In the genomic region with DNA sequence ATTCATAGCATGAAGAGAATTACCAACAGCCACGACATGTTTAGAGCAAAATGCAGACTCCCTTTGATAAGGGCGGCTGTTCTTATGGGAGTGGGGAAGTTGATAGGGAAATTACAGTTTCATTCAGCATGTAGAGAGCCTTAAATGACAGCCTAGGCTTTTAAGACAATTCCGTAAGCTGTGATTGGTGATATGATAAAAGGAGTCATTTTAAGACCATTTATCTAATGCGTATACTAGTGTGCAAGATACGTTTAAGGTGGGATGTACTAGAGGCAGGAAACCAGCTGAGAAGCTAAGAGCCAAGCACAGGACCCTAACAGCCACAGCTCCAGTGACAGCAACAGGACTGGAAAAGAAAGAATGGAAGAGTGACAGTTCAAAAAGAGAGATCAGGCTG, we compare ENCODE assay signal across 8 cellular contexts.
"Had no signal": no experiment of that assay in that cellular context is flagged by ENCODE, and none has a peak within 500 bp of the region (broad histone marks: within the 10 kb centered on the region; RNA-seq: fewer than 3 reads in every experiment).

No MANE protein-coding gene starts in this region.

- H3K27ac ChIP-seq: GM23248 had no signal

- DNase-seq: GM23248, GOT3, H7, H9, HCEC 1CT, HFFc6 had no signal

- H3K4me1 Mint-ChIP-seq: H9 had no signal

- H3K9ac ChIP-seq: GM23248 had no signal

- H3K4me1 ChIP-seq: HAP-1 had no signal

- H3K9me3 ChIP-seq: HAP-1 had no signal

- H3K4me3 ChIP-seq: GM23248, HAP-1 had no signal

- H3K27ac Mint-ChIP-seq: H9, HFFc6 had no signal

- H3K4me3 Mint-ChIP-seq: H9, HFFc6 had no signal

- ATAC-seq: HCT116 had no signal

- H3K36me3 ChIP-seq: HAP-1 had no signal

- H2AFZ ChIP-seq: GM23248 had no signal

- H3K9me3 Mint-ChIP-seq: H9 had no signal
